ENCODE assay signal across 21 cellular contexts in the genomic region with DNA sequence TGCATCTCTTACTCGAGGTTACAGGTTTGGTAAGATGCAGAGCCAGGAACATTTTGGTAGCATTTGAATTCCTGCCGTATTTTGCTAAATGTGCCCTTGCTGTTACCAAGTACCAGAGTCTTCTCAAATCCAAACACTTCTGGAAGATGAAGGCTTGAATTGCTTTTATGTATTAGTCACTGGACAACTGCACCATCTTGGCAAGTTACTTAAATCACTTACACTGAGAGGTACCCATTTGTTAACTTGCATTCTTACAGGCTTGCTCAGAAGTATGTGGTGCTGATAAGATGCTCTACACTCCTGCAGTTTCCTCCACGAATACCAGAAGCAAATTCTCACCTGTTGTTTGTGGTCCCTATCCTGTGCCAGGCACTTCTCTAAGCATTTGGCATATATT. TPM values are rescaled to one million over a fixed set of nuclear protein-coding genes. Genes with fewer than 3 reads are reported as not detected.
A peak's percentile ranks its signal among the peaks of the same experiment; 100 is the strongest.
DNase-seq lines count a peak whose midpoint lies in the region; ATAC-seq and TF ChIP-seq lines count a peak whose summit lies in the region.
"Had no signal": no experiment of that assay in that cellular context is flagged by ENCODE, and none has a peak within 500 bp of the region (broad histone marks: within the 10 kb centered on the region; RNA-seq: fewer than 3 reads in every experiment).

No MANE protein-coding gene starts in this region.

- no peak for ATAC-seq in HG03108 (IDR thresholded peaks at IDR 0.05; ENCODE audit: unreplicated experiment)
- ATAC-seq: natural killer cell, psoas muscle had no signal

- DNase-seq in MCF 10A (ENCODE audit: unreplicated experiment), result peak; percentile 57
- DNase-seq in breast epithelium (ENCODE audit: low spot score in 2 of 2), result no peak
- peak; percentile 30 for DNase-seq in astrocyte of the spinal cord (ENCODE audit: low read depth, low spot score)
- DNase-seq in kidney tubule cell (ENCODE audit: low spot score), result peak; percentile 62
- no peak for DNase-seq in activated CD4-positive, alpha-beta T cell treated with anti-CD3 and anti-CD28 coated beads for 48 hours
- no peak for DNase-seq in activated CD4-positive, alpha-beta T cell treated with anti-CD3 and anti-CD28 coated beads, Interleukin-2, amount 50 U/mL, for 1 hour
- no peak for DNase-seq in AG20443 (ENCODE audit: low spot score)
- DNase-seq: 8988T; activated CD8-positive, alpha-beta memory T cell treated with anti-CD3 and anti-CD28 coated beads for 24 hours; amniotic stem cell; CD4-positive, CD25-positive, alpha-beta regulatory T cell; DMS53; H9; natural killer cell; NCI-H1417 treated with DMSO at 0.1 percent for 48 hours; psoas muscle; RPMI8226 had no signal

- H3K9me3 Mint-ChIP-seq in MCF 10A (ENCODE audit: unreplicated experiment), result peaks cover 6% of the 10 kb centered on the region

- H3K36me3 ChIP-seq in breast epithelium, result no peaks in the 10 kb centered on the region

- no TSS peak for BruUV-seq in MCF 10A (replicated peaks; lab: Mats Ljungman, UMichigan)

- no peaks in the 10 kb centered on the region for H3K27me3 Mint-ChIP-seq in MCF 10A (ENCODE audit: insufficient read depth, unreplicated experiment)

- peaks cover 3% of the 10 kb centered on the region for H3K36me3 Mint-ChIP-seq in MCF 10A (ENCODE audit: insufficient read depth, unreplicated experiment)
- H3K36me3 Mint-ChIP-seq: CD4-positive, CD25-positive, alpha-beta regulatory T cell had no signal

- in situ Hi-C loops in astrocyte of the spinal cord (cut with HindIII; ENCODE audit: low sequenced_read_pairs), result no loop called here

- H3K4me1 Mint-ChIP-seq in MCF 10A (ENCODE audit: insufficient read depth, unreplicated experiment), result peaks cover 72% of the 10 kb centered on the region
- H3K4me1 Mint-ChIP-seq: H9 had no signal

- POLR2A ChIA-PET in MCF 10A (lab: Yijun Ruan, JAX), result interaction anchor here (0.6 to 3.9 kb wide), 11 partner anchors 10 to 64 kb away, joined by 3 to 40 read pairs (median 5); no protein-coding TSS in a partner anchor

- H3K9me3 ChIP-seq in breast epithelium, result no peaks in the 10 kb centered on the region
- H3K9me3 ChIP-seq: psoas muscle had no signal

- H3K27ac Mint-ChIP-seq in MCF 10A (ENCODE audit: low read depth, unreplicated experiment), result peak overlapping the region; percentile 1
- H3K27ac Mint-ChIP-seq: activated T-helper 2 cell treated with anti-CD3 and anti-CD28 coated beads, Interferon-gamma antibody, Interleukin-2, Interleukin-4, amounts not matched to agents 10 μg/mL and 5 μg/mL and 100 μg/mL, durations not matched to agents 14 hours and 24 hours and 36 hours; CD4-positive, CD25-positive, alpha-beta regulatory T cell; H9; natural killer cell had no signal

- H3K27ac ChIP-seq in breast epithelium, result no peak overlapping the region
- H3K27ac ChIP-seq: coronary artery, psoas muscle had no signal

- peaks cover 0 to 21% of the 10 kb centered on the region in 2 donors for H3K4me1 ChIP-seq in breast epithelium
- H3K4me1 ChIP-seq: psoas muscle had no signal

- no peak overlapping the region for H3K4me3 Mint-ChIP-seq in MCF 10A (ENCODE audit: unreplicated experiment)
- H3K4me3 Mint-ChIP-seq: CD4-positive, CD25-positive, alpha-beta regulatory T cell; H9; natural killer cell had no signal

- no peak overlapping the region for H3K4me3 ChIP-seq in breast epithelium
- H3K4me3 ChIP-seq in astrocyte of the spinal cord (ENCODE audit: low read depth, low read length), result no peak overlapping the region
- H3K4me3 ChIP-seq: coronary artery, psoas muscle had no signal

- no peaks in the 10 kb centered on the region for H3K27me3 ChIP-seq in breast epithelium

- no peak for TF ChIP-seq POLR2A in breast epithelium (IDR thresholded peaks at IDR 0.05)

- CTCF ChIA-PET in MCF 10A (lab: Yijun Ruan, JAX), result interaction anchor here (0.6 to 2.4 kb wide), 9 partner anchors 16 to 154 kb away, joined by 3 to 27 read pairs (median 5); no protein-coding TSS in a partner anchor

- intact Hi-C loops in MCF 10A (cut with micrococcal nuclease) (loop anchor here (5.0 kb wide), 1 partner anchor 57 kb away; a partner anchor contains a TSS), breast epithelium (cut with DNase I; ENCODE audit: low total_unique reads) (no loop called here)

- TF ChIP-seq CTCF in MCF 10A (IDR thresholded peaks at IDR 0.05; ENCODE audit: unreplicated experiment) (no peak), breast epithelium (IDR thresholded peaks at IDR 0.05) (no peak), astrocyte of the spinal cord (IDR thresholded peaks at IDR 0.05; ENCODE audit: low read depth, low read length) (no peak)

RNA-seq across cellular contexts. Expression of a gene that starts 12.7 kb away (rescaled TPM):
- total RNA-seq in MCF 10A (2022), result not detected in 2 replicates
- under 1 TPM in 1 of 3 donors, not detected in 2; 0.15 TPM for total RNA-seq in breast epithelium
- total RNA-seq: activated T-helper 2 cell treated with anti-CD3 and anti-CD28 coated beads, Interferon-gamma antibody, Interleukin-2, Interleukin-4, amounts not matched to agents 10 μg/mL and 5 μg/mL and 100 μg/mL, durations not matched to agents 14 hours and 24 hours and 36 hours; CD4-positive, CD25-positive, alpha-beta regulatory T cell; glomerular endothelial cell; H9; natural killer cell; psoas muscle had no signal

RNA-seq across cellular contexts. Expression of a gene that starts 58.4 kb away (rescaled TPM):
- total RNA-seq in MCF 10A (2022), result 57.9 and 58.4 TPM in 2 replicates
- 100 to 1,000 TPM; 126 to 207 (median 144) TPM for total RNA-seq in breast epithelium

Comparison
In these comparisons a context has a peak if more than half of its experiments do, and no peak if none do; other contexts are left out.
1. DNase-seq: peak in MCF 10A (single experiment), astrocyte of the spinal cord (single experiment) and kidney tubule cell (single experiment); none in breast epithelium (0 of 2), activated CD4-positive, alpha-beta T cell treated with anti-CD3 and anti-CD28 coated beads for 48 hours (single experiment), activated CD4-positive, alpha-beta T cell treated with anti-CD3 and anti-CD28 coated beads, Interleukin-2, amount 50 U/mL, for 1 hour (single experiment) and AG20443 (single experiment).